In the genomic region with DNA sequence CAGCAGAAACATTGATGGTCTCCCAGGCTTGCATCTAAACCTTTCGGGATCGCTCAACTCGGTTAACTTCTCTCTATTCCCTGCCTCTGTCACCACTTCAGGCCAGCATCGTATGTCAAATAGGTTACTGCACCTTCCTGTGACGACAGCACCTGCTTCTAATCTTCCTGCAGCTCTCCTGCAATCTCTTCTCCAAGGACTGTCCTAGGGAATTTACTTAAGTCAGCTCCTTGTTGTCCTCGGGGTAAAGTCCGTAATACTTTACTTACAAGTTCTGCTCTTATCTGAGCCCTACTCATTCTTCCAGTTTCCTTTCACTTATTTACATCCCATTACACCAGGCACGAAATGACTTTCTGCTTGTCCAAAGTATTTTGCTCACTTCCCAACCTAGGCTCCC, we compare ENCODE assay signal across 28 cellular contexts.
"Had no signal": no experiment of that assay in that cellular context is flagged by ENCODE, and none has a peak within 500 bp of the region (broad histone marks: within the 10 kb centered on the region; RNA-seq: fewer than 3 reads in every experiment).

No MANE protein-coding gene starts in this region.

- H3K9me3 Mint-ChIP-seq: natural killer cell; nephron; neural progenitor cell; stimulated activated memory B cell treated with anti-CD40 and anti-IgM and Interleukin-4, amounts not matched to agents 10 μg/mL and 1 μg/mL and 100 μg/mL, for 72 hours; stimulated activated naive CD8-positive, alpha-beta T cell treated with anti-CD3 and anti-CD28 coated beads, Interleukin-15, amount 100 ng/mL, for 72 hours had no signal

- H3K4me1 ChIP-seq: neural progenitor cell, psoas muscle, right lobe of liver, testis, tibial artery, transverse colon, upper lobe of right lung, uterus had no signal

- H3K4me1 Mint-ChIP-seq: natural killer cell had no signal

- H3K4me3 ChIP-seq: neural progenitor cell, ovary, psoas muscle, right lobe of liver, sigmoid colon, suprapubic skin, testis, tibial artery, transverse colon, upper lobe of right lung, uterus had no signal

- H3K27me3 ChIP-seq: neural progenitor cell, ovary, right lobe of liver, sigmoid colon, suprapubic skin, testis, tibial artery, transverse colon, upper lobe of right lung, uterus had no signal

- DNase-seq: naive thymus-derived CD4-positive, alpha-beta T cell; natural killer cell; occipital lobe; ovary; posterior cingulate gyrus; psoas muscle; right cardiac atrium; right lobe of liver; sigmoid colon; stimulated activated CD4-positive, alpha-beta T cell treated with anti-CD3 and anti-CD28 coated beads, Interleukin-15, amount 100 ng/mL, for 24 hours; stimulated activated CD4-positive, alpha-beta T cell treated with anti-CD3 and anti-CD28 coated beads, Interleukin-4, amount 100 ng/mL, for 1 hour; stimulated activated CD4-positive, alpha-beta T cell treated with anti-CD3 and anti-CD28 coated beads, Interleukin-4, amount 100 ng/mL, for 4 hours; stimulated activated CD8-positive, alpha-beta memory T cell treated with anti-CD3 and anti-CD28 coated beads, Interleukin-4, amount 100 ng/mL, for 48 hours; stimulated activated naive CD4-positive, alpha-beta T cell; stimulated activated naive CD8-positive, alpha-beta T cell treated with anti-CD3 and anti-CD28 coated beads, Interleukin-15, amount 100 ng/mL, for 72 hours; stimulated activated naive CD8-positive, alpha-beta T cell treated with anti-CD3 and anti-CD28 coated beads, Interleukin-15, Interleukin-2, amounts not matched to agents 100 U/mL and 50 U/mL, for 24 hours; substantia nigra; testis; tibial artery; transverse colon; upper lobe of right lung; uterus had no signal

- H3K4me3 Mint-ChIP-seq: naive thymus-derived CD4-positive, alpha-beta T cell; natural killer cell; nephron; neural progenitor cell; stimulated activated memory B cell treated with anti-CD40 and anti-IgM and Interleukin-4, amounts not matched to agents 10 μg/mL and 1 μg/mL and 100 μg/mL, for 72 hours; stimulated activated naive CD8-positive, alpha-beta T cell treated with anti-CD3 and anti-CD28 coated beads, Interleukin-15, amount 100 ng/mL, for 72 hours had no signal

- H3K9me3 ChIP-seq: ovary, psoas muscle, right lobe of liver, sigmoid colon, suprapubic skin, testis, tibial artery, transverse colon, upper lobe of right lung, uterus had no signal

- ATAC-seq: naive thymus-derived CD4-positive, alpha-beta T cell; natural killer cell; psoas muscle; right cardiac atrium; right lobe of liver; stimulated activated memory B cell treated with anti-CD40 and anti-IgM and Interleukin-4, amounts not matched to agents 10 μg/mL and 1 μg/mL and 100 μg/mL, for 72 hours; stimulated activated naive CD8-positive, alpha-beta T cell treated with anti-CD3 and anti-CD28 coated beads, Interleukin-15, amount 100 ng/mL, for 72 hours; stimulated activated naive CD8-positive, alpha-beta T cell treated with anti-CD3 and anti-CD28 coated beads, Interleukin-15, Interleukin-2, amounts not matched to agents 100 U/mL and 50 U/mL, for 24 hours; upper lobe of right lung had no signal

- H3K36me3 ChIP-seq: neural progenitor cell, ovary, right lobe of liver, sigmoid colon, suprapubic skin, tibial artery, transverse colon, upper lobe of right lung, uterus had no signal

- H3K27ac ChIP-seq: neural progenitor cell, ovary, parathyroid adenoma, psoas muscle, right lobe of liver, sigmoid colon, suprapubic skin, testis, tibial artery, transverse colon, upper lobe of right lung, uterus had no signal

- H3K27me3 Mint-ChIP-seq: progenitor cell of endocrine pancreas; stimulated activated memory B cell treated with anti-CD40 and anti-IgM and Interleukin-4, amounts not matched to agents 10 μg/mL and 1 μg/mL and 100 μg/mL, for 72 hours had no signal

- H3K27ac Mint-ChIP-seq: naive thymus-derived CD4-positive, alpha-beta T cell; natural killer cell; nephron; neural progenitor cell; progenitor cell of endocrine pancreas; stimulated activated memory B cell treated with anti-CD40 and anti-IgM and Interleukin-4, amounts not matched to agents 10 μg/mL and 1 μg/mL and 100 μg/mL, for 72 hours; stimulated activated naive CD8-positive, alpha-beta T cell treated with anti-CD3 and anti-CD28 coated beads, Interleukin-15, amount 100 ng/mL, for 72 hours had no signal

- H3K36me3 Mint-ChIP-seq: naive thymus-derived CD4-positive, alpha-beta T cell; natural killer cell; neural progenitor cell; stimulated activated memory B cell treated with anti-CD40 and anti-IgM and Interleukin-4, amounts not matched to agents 10 μg/mL and 1 μg/mL and 100 μg/mL, for 72 hours had no signal
